8 cellular contexts compared by ENCODE assay signal in genomic region chr7:6729492-6730342, GRCh38. TPM values are rescaled to one million over a fixed set of nuclear protein-coding genes. Genes with fewer than 3 reads are reported as not detected.
DNase-seq lines count a peak whose midpoint lies in the region; ATAC-seq and TF ChIP-seq lines count a peak whose summit lies in the region.

No MANE protein-coding gene starts in this region.

- no peaks in the 10 kb centered on the region for H3K9me3 ChIP-seq in upper lobe of right lung

- TF ChIP-seq CTCF in GM12865 (IDR thresholded peaks at IDR 0.05; ENCODE audit: insufficient read depth, low read depth, low read length, missing control alignments) (no peak), upper lobe of right lung (IDR thresholded peaks at IDR 0.05) (peak; percentile 21)

- ATAC-seq in HG02678 (IDR thresholded peaks at IDR 0.05; ENCODE audit: unreplicated experiment): peak; percentile 94
- peak; percentile 100 for ATAC-seq in left cardiac atrium
- ATAC-seq in upper lobe of right lung: peak; percentile 100

- H3K4me3 ChIP-seq in GM12865 (ENCODE audit: low read depth, low read length) (peak overlapping the region; percentile 81), upper lobe of right lung (peak overlapping the region; percentile 95)

- DNase-seq in GM12865 (ENCODE audit: low read depth) (peak; percentile 97), NCI-H1105 treated with DMSO at 0.1 percent for 48 hours (lab: John Stamatoyannopoulos, UW) (peak; percentile 80), SW480 (ENCODE audit: low spot score) (peak; percentile 93), amniotic epithelial cell (ENCODE audit: low read depth) (peak; percentile 96), left cardiac atrium (peak; percentile 97), posterior vena cava (ENCODE audit: low spot score) (peak; percentile 98), upper lobe of right lung (peak; percentile 97)

- intact Hi-C loops in left cardiac atrium (cut with DNase I): no loop called here
- intact Hi-C loops in posterior vena cava (cut with DNase I): no loop called here
- intact Hi-C loops in upper lobe of right lung (cut with DNase I): no loop called here

- H3K27me3 ChIP-seq in upper lobe of right lung: no peaks in the 10 kb centered on the region

- peaks cover 28% of the 10 kb centered on the region for H3K36me3 ChIP-seq in upper lobe of right lung

- peak overlapping the region; percentile 85 for H3K27ac ChIP-seq in upper lobe of right lung

- peaks cover 6% of the 10 kb centered on the region for H3K4me1 ChIP-seq in upper lobe of right lung

RNA-seq across cellular contexts. Expression of gene ZNF12, which starts 23.0 kb away (rescaled TPM):
- total RNA-seq in left cardiac atrium: 10 to 100 TPM; 13.6 to 25.5 TPM
- 10 to 100 TPM; 22.6 to 25.0 TPM for total RNA-seq in posterior vena cava
- total RNA-seq in upper lobe of right lung: 25.0 TPM

RNA-seq across cellular contexts. Expression of gene RSPH10B2, which starts 24.2 kb away (rescaled TPM):
- not detected for total RNA-seq in left cardiac atrium
- under 1 TPM in 1 of 2 donors, not detected in 1; 0.33 TPM for total RNA-seq in posterior vena cava
- total RNA-seq in upper lobe of right lung: not detected

Comparison
In these comparisons a context has a peak if more than half of its experiments do, and no peak if none do; other contexts are left out.
1. Peak in every context shown above with its lines: DNase-seq, ATAC-seq, H3K4me3 ChIP-seq and H3K27ac ChIP-seq.